ENCODE assay signal across 8 cellular contexts in the genomic region with DNA sequence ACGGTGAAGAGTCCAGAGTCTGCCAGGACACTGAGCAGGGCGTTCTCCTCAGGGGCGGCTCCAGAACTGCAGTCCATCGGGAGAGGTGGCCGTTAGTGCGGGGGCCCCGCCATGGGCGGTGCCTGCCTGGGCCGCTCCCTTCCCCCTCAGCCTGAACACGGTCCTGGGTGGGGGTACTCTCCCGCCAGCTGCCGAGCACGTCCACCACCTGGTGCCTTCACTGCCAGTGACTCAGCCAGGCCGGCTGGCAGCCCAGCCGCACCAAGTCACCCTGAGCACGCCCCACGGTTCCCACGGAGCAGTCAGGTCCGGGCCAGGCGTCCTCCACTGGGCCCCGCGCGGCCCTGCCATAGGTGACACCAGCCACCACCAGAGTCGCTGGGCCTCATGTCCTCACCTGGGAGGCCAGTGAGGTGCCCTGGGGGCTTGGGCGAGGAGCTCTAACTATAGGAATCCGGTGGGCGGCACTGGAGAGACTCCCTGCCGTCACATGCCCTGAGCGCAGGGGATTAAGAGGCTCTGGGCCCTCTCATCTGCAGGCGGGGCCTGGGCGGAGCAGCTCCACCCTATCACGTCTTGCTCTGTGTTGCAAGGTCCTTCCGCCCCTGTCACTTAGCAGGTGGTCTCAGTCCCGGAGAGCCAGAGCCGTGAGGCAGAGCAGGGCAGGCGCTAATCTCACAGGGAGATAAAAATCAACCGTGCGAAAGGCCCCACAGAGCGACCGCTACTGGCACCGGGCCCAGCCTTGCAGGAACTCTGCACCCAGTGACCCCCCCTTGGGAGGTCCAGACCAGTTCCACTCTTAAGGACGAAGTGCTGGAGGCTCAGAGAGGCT. TPM values are rescaled to one million over a fixed set of nuclear protein-coding genes. Genes with fewer than 3 reads are reported as not detected.
DNase-seq lines count a peak whose midpoint lies in the region; ATAC-seq and TF ChIP-seq lines count a peak whose summit lies in the region.

No MANE protein-coding gene starts in this region.

- DNase-seq in 8988T (peak; percentile 92), H4 (ENCODE audit: low spot score) (peak; percentile 98), Peyer's patch (peak; percentile 25 to 88 (median 82)), ecto neural progenitor cell (ENCODE audit: low spot score) (peak; percentile 89), naive B cell (peak; percentile 54), GDM1 (lab: John Stamatoyannopoulos, UW) (no peak), GM19240 (ENCODE audit: insufficient read length, low spot score) (no peak)

- H3K27me3 Mint-ChIP-seq in naive B cell: peaks cover 0 to 4% (median 0%) of the 10 kb centered on the region in 3 donors

- H3K36me3 ChIP-seq in Peyer's patch: no peaks in the 10 kb centered on the region

- ATAC-seq in naive B cell (ENCODE audit: low read depth in 2 of 2): peak; percentile 64 to 75
- no peak for ATAC-seq in GM21717 (IDR thresholded peaks at IDR 0.05; ENCODE audit: unreplicated experiment)

- peak in 1 of 2 donors; percentile 37 for TF ChIP-seq POLR2A in Peyer's patch (IDR thresholded peaks at IDR 0.05)

- no peaks in the 10 kb centered on the region for H3K36me3 Mint-ChIP-seq in naive B cell

- peak overlapping the region; percentile 30 to 83 (median 66) for H3K4me3 Mint-ChIP-seq in naive B cell

- H3K4me1 Mint-ChIP-seq in naive B cell: peaks cover 38 to 42% (median 42%) of the 10 kb centered on the region in 3 donors

- H3K27ac Mint-ChIP-seq in naive B cell: peak overlapping the region in 5 of 6 donors; percentile 27 to 92 (median 76)

- H3K9me3 Mint-ChIP-seq in naive B cell: no peaks in the 10 kb centered on the region

- H3K4me3 ChIP-seq in Peyer's patch: peak overlapping the region in 2 of 4 donors; percentile 37 to 44

- no peaks in the 10 kb centered on the region for H3K27me3 ChIP-seq in Peyer's patch

- no peaks in the 10 kb centered on the region for H3K9me3 ChIP-seq in Peyer's patch

- H3K27ac ChIP-seq in Peyer's patch: peak overlapping the region; percentile 15 to 89 (median 70)

- TF ChIP-seq CTCF in Peyer's patch (IDR thresholded peaks at IDR 0.05): no peak

- H3K4me1 ChIP-seq in Peyer's patch: peaks cover 9 to 78% (median 17%) of the 10 kb centered on the region in 4 donors

RNA-seq across cellular contexts. Expression of a gene that starts 14.3 kb away (rescaled TPM):
- total RNA-seq in H4 (2014; rRNA removed; shearing (Covaris generic)): 35.6 and 47.1 TPM in 2 replicates
- total RNA-seq in Peyer's patch: 100 to 1,000 TPM in 3 of 4 donors, 10 to 100 TPM in 1; 76.9 to 218 (median 183) TPM
- 10 to 100 TPM in 2 of 6 donors, 1 to 10 TPM in 4; 4.0 to 17.2 (median 6.2) TPM for polyA plus RNA-seq in naive B cell (ENCODE audit: low read depth in 6 of 6)

RNA-seq across cellular contexts. Expression of a gene that starts 32.9 kb away (rescaled TPM):
- total RNA-seq in H4 (2014; rRNA removed; shearing (Covaris generic)): 26.4 and 27.0 TPM in 2 replicates
- total RNA-seq in Peyer's patch: 10 to 100 TPM in 2 of 4 donors, 1 to 10 TPM in 2; 7.9 to 28.1 (median 10.1) TPM
- under 1 TPM in 5 of 6 donors, not detected in 1; 0.08 to 0.27 (median 0.17) TPM for polyA plus RNA-seq in naive B cell (ENCODE audit: low read depth in 6 of 6)

RNA-seq across cellular contexts. Expression of a gene that starts 41.1 kb away (rescaled TPM):
- total RNA-seq in H4 (2014; rRNA removed; shearing (Covaris generic)): 401 and 554 TPM in 2 replicates
- 100 to 1,000 TPM; 109 to 190 (median 122) TPM for total RNA-seq in Peyer's patch
- polyA plus RNA-seq in naive B cell (ENCODE audit: low read depth in 6 of 6): 100 to 1,000 TPM; 330 to 484 (median 384) TPM

Comparison
In these comparisons a context has a peak if more than half of its experiments do, and no peak if none do; other contexts are left out.
1. DNase-seq: peak in 8988T (single experiment), H4 (single experiment), Peyer's patch (3 of 3), ecto neural progenitor cell (single experiment) and naive B cell (single experiment); none in GDM1 (single experiment) and GM19240 (single experiment).